Comparison of ENCODE assay signal across 28 cellular contexts in genomic region chr1:169126335-169126734, GRCh38.
"Had no signal": no experiment of that assay in that cellular context is flagged by ENCODE, and none has a peak within 500 bp of the region (broad histone marks: within the 10 kb centered on the region; RNA-seq: fewer than 3 reads in every experiment).

No MANE protein-coding gene starts in this region.

- DNase-seq: activated CD4-positive, alpha-beta memory T cell treated with anti-CD3 and anti-CD28 coated beads, Interleukin-2, amount 10 ng/mL, durations not matched to agents 7 days and 5 days; activated CD4-positive, alpha-beta T cell treated with anti-CD3 and anti-CD28 coated beads for 1 hour; activated CD4-positive, alpha-beta T cell treated with anti-CD3 and anti-CD28 coated beads for 48 hours; activated CD4-positive, CD25-positive, alpha-beta regulatory T cell; activated CD8-positive, alpha-beta memory T cell treated with anti-CD3 and anti-CD28 coated beads for 24 hours; activated CD8-positive, alpha-beta memory T cell treated with anti-CD3 and anti-CD28 coated beads, Interleukin-2, amount 10 ng/mL, durations not matched to agents 7 days and 5 days; activated CD8-positive, alpha-beta memory T cell treated with anti-CD3 and anti-CD28 coated beads, Interleukin-2, amount 50 U/mL, for 48 hours; activated effector memory CD4-positive, alpha-beta T cell treated with anti-CD3 and anti-CD28 coated beads, Interleukin-2, amount 50 U/mL, for 16 hours; activated naive CD4-positive, alpha-beta T cell; activated naive CD4-positive, alpha-beta T cell treated with anti-CD3 and anti-CD28 coated beads, Interleukin-2, amount 50 U/mL, for 16 hours; activated naive CD8-positive, alpha-beta T cell treated with anti-CD3 and anti-CD28 coated beads for 36 hours; activated T-cell treated with anti-CD3 and anti-CD28 coated beads, Interleukin-2, amount 50 U/mL, for 48 hours; amniotic stem cell; aorta; brain microvascular endothelial cell; NCI-H1092 treated with DMSO at 0.1 percent for 48 hours; NCI-H1417; NCI-H187 treated with DMSO at 0.1 percent for 48 hours; NCI-H2081; NCI-H226; NCI-H446 treated with DMSO at 0.1 percent for 48 hours; NCI-H524; SHP77; SJCRH30; T1000; WERI-Rb-1 had no signal

- H3K9me3 ChIP-seq: SJCRH30 had no signal

- H3K4me1 ChIP-seq: SJCRH30 had no signal

- H3K27ac ChIP-seq: brain microvascular endothelial cell, SJCRH30, SK-N-MC, WERI-Rb-1 had no signal

- H3K4me3 ChIP-seq: SJCRH30, SK-N-MC had no signal

- ATAC-seq: activated CD8-positive, alpha-beta memory T cell treated with anti-CD3 and anti-CD28 coated beads, Interleukin-2, amount 10 ng/mL, durations not matched to agents 7 days and 5 days; Panc1 had no signal

- H3K27me3 ChIP-seq: brain microvascular endothelial cell, SJCRH30 had no signal
